ENCODE assay signal across 26 cellular contexts in the genomic region with DNA sequence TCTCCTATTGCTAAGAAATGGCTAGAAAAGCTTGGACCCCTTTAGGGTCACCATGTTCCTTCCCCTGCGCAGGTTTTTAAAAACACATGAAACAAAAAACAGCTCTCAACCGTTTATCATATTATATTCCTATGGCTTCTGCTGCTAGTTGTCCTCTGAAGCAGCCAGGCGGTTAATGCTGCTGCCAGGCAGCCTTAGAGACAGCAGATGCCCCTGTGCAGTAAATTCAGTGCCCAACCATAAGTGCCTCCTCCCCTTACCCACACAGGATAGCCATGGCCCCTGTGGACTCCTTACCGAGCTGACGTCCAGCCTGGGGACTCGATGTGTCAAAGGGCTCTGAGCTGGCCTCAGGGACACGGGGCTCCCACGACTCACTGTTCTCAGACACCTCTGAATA.
"Had no signal": no experiment of that assay in that cellular context is flagged by ENCODE, and none has a peak within 500 bp of the region (broad histone marks: within the 10 kb centered on the region; RNA-seq: fewer than 3 reads in every experiment).

No MANE protein-coding gene starts in this region.

- ATAC-seq: activated T-cell treated with anti-CD3 and anti-CD28 coated beads, Interleukin-2, amount 50 U/mL, for 4 hours; Panc1; T-cell had no signal

- DNase-seq: activated CD4-positive, alpha-beta memory T cell treated with anti-CD3 and anti-CD28 coated beads for 36 hours; activated CD4-positive, alpha-beta T cell treated with anti-CD3 and anti-CD28 coated beads, Interleukin-2, amount 10 ng/mL, durations not matched to agents 7 days and 5 days; activated CD4-positive, CD25-positive, alpha-beta regulatory T cell; activated CD8-positive, alpha-beta memory T cell treated with anti-CD3 and anti-CD28 coated beads for 24 hours; activated effector memory CD4-positive, alpha-beta T cell treated with anti-CD3 and anti-CD28 coated beads, Interleukin-2, amount 50 U/mL, for 16 hours; activated naive CD4-positive, alpha-beta T cell treated with anti-CD3 and anti-CD28 coated beads for 36 hours; activated T-cell treated with anti-CD3 and anti-CD28 coated beads, Interleukin-2, amount 50 U/mL, for 4 hours; anterior cingulate cortex; IMR-90; KG1; NCI-H1092; NCI-H1417; NCI-H2029; NCI-H2107; NCI-H2171 treated with DMSO at 0.1 percent for 48 hours; NCI-H226; NCI-H526; NK-92 treated with Interleukin-12 subunit alpha and Interleukin-12 subunit beta, amount 100 ng/mL, for 24 hours; OCI-M1; RPMI8226; SHP77 treated with DMSO at 0.1 percent for 48 hours; T-cell; T-helper 2 cell; T1000 had no signal

- H3K27ac ChIP-seq: VCaP had no signal
